Comparison of ENCODE assay signal across 18 cellular contexts in genomic region chr9:126459965-126460843, GRCh38.
"Had no signal": no experiment of that assay in that cellular context is flagged by ENCODE, and none has a peak within 500 bp of the region (broad histone marks: within the 10 kb centered on the region; RNA-seq: fewer than 3 reads in every experiment).

No MANE protein-coding gene starts in this region.

- H3K9me3 ChIP-seq: ascending aorta, breast epithelium, esophagus muscularis mucosa, right lobe of liver, tibial artery, vagina had no signal

- ATAC-seq: activated naive CD8-positive, alpha-beta T cell treated with anti-CD3 and anti-CD28 coated beads, Interleukin-2, amount 50 U/mL, for 24 hours; foreskin keratinocyte; left cardiac atrium; right lobe of liver had no signal

- H3K27me3 ChIP-seq: ascending aorta, breast epithelium, esophagus muscularis mucosa, foreskin keratinocyte, right lobe of liver, tibial artery, vagina had no signal

- H3K36me3 Mint-ChIP-seq: immature natural killer cell had no signal

- H3K36me3 ChIP-seq: ascending aorta, breast epithelium, right lobe of liver, vagina had no signal

- DNase-seq: activated B cell treated with CpG ODN at 0.5 μM for 24 hours; activated CD4-positive, alpha-beta T cell treated with anti-CD3 and anti-CD28 coated beads, Interleukin-2, amount 10 ng/mL, durations not matched to agents 24 days and 14 days; activated gamma-delta T cell treated with Interleukin-2 at 50 U/mL for 16 hours; activated naive CD8-positive, alpha-beta T cell treated with anti-CD3 and anti-CD28 coated beads, Interleukin-2, amount 50 U/mL, for 24 hours; activated T-cell treated with anti-CD3 and anti-CD28 coated beads, Interleukin-2, amount 50 U/mL, for 48 hours; foreskin keratinocyte; immature natural killer cell; left cardiac atrium; SW 1271 had no signal

- H3K4me1 ChIP-seq: ascending aorta, breast epithelium, foreskin keratinocyte, right lobe of liver, tibial artery, vagina had no signal

- H3K9me3 Mint-ChIP-seq: activated B cell treated with CpG ODN at 0.5 μM for 24 hours; activated CD4-positive, alpha-beta T cell treated with anti-CD3 and anti-CD28 coated beads, Interleukin-2, amount 10 ng/mL, durations not matched to agents 24 days and 14 days; activated naive CD8-positive, alpha-beta T cell treated with anti-CD3 and anti-CD28 coated beads, Interleukin-2, amount 50 U/mL, for 24 hours; immature natural killer cell; neural crest cell had no signal

- H3K27me3 Mint-ChIP-seq: activated B cell treated with CpG ODN at 0.5 μM for 24 hours; activated naive CD8-positive, alpha-beta T cell treated with anti-CD3 and anti-CD28 coated beads, Interleukin-2, amount 50 U/mL, for 24 hours had no signal

- H3K4me3 ChIP-seq: ascending aorta, breast epithelium, esophagus muscularis mucosa, lung, right lobe of liver, smooth muscle cell, tibial artery, vagina had no signal

- H3K4me1 Mint-ChIP-seq: activated B cell treated with CpG ODN at 0.5 μM for 24 hours; activated CD4-positive, alpha-beta T cell treated with anti-CD3 and anti-CD28 coated beads, Interleukin-2, amount 10 ng/mL, durations not matched to agents 24 days and 14 days; neural crest cell had no signal

- H3K27ac Mint-ChIP-seq: activated B cell treated with CpG ODN at 0.5 μM for 24 hours; activated CD4-positive, alpha-beta T cell treated with anti-CD3 and anti-CD28 coated beads, Interleukin-2, amount 10 ng/mL, durations not matched to agents 24 days and 14 days; activated naive CD8-positive, alpha-beta T cell treated with anti-CD3 and anti-CD28 coated beads, Interleukin-2, amount 50 U/mL, for 24 hours; immature natural killer cell had no signal

- H3K27ac ChIP-seq: ascending aorta, breast epithelium, esophagus muscularis mucosa, foreskin keratinocyte, right lobe of liver, tibial artery, vagina had no signal

- H3K4me2 ChIP-seq: smooth muscle cell had no signal

- H3K4me3 Mint-ChIP-seq: activated B cell treated with CpG ODN at 0.5 μM for 24 hours; activated CD4-positive, alpha-beta T cell treated with anti-CD3 and anti-CD28 coated beads, Interleukin-2, amount 10 ng/mL, durations not matched to agents 24 days and 14 days; activated naive CD8-positive, alpha-beta T cell treated with anti-CD3 and anti-CD28 coated beads, Interleukin-2, amount 50 U/mL, for 24 hours; immature natural killer cell; neural crest cell had no signal
